16 cellular contexts compared by ENCODE assay signal in the genomic region with DNA sequence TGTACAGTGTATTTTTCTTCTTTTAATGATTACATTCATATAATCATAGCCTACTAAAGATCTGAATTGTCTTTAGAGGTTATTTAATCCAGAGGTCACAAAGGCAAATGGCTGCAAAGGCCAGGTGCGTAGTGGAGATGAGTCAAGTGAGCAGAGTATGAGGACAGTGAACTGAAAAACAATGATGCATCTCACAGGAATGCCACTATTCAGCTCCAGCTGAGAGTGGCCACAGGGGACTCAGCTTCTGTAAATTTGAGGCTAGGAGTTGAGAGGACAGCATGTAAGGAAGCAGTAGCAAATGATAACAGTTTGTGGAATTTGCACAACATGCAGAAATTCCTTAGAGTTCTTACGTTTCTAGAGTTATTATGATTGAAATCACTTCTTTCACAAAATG. TPM values are rescaled to one million over a fixed set of nuclear protein-coding genes. Genes with fewer than 3 reads are reported as not detected.
A peak's percentile ranks its signal among the peaks of the same experiment; 100 is the strongest.
DNase-seq lines count a peak whose midpoint lies in the region; ATAC-seq, FAIRE-seq and TF ChIP-seq lines count a peak whose summit lies in the region.
"Had no signal": no experiment of that assay in that cellular context is flagged by ENCODE, and none has a peak within 500 bp of the region (broad histone marks: within the 10 kb centered on the region; RNA-seq: fewer than 3 reads in every experiment).

No MANE protein-coding gene starts in this region.

- in situ Hi-C loops in astrocyte of the cerebellum (cut with HindIII; ENCODE audit: low sequenced_read_pairs) = no loop called here

- no peaks in the 10 kb centered on the region for H3K4me1 ChIP-seq in iPS DF 6.9 (ENCODE audit: control insufficient read depth, insufficient read depth, low read length)
- H3K4me1 ChIP-seq in small intestine (ENCODE audit: control insufficient read depth in 2 of 2, insufficient read depth in 1 of 2, low read depth in 1 of 2, low read length in 1 of 2) = no peaks in the 10 kb centered on the region
- H3K4me1 ChIP-seq: tibial artery had no signal

- no peak for ATAC-seq in GM18868 (IDR thresholded peaks at IDR 0.05; ENCODE audit: unreplicated experiment)
- ATAC-seq in GM21786 (IDR thresholded peaks at IDR 0.05; ENCODE audit: unreplicated experiment) = no peak
- ATAC-seq: left ventricle myocardium superior had no signal

- H3K27ac ChIP-seq in iPS DF 6.9 (ENCODE audit: low read length) (no peak overlapping the region), small intestine (ENCODE audit: low read depth in 1 of 2, low read length in 1 of 2) (no peak overlapping the region)
- H3K27ac ChIP-seq: ovary, tibial artery had no signal

- FAIRE-seq in small intestine (lab: Jason Lieb, UNC) (no peak), HTR-8/SVneo (lab: Jason Lieb, UNC) (no peak)

- H3K36me3 ChIP-seq in iPS DF 6.9 (ENCODE audit: control insufficient read depth, insufficient read depth, low read length) (no peaks in the 10 kb centered on the region), small intestine (ENCODE audit: control insufficient read depth in 2 of 2, insufficient read depth in 2 of 2, low read length in 2 of 2) (no peaks in the 10 kb centered on the region)
- H3K36me3 ChIP-seq: ovary, tibial artery had no signal

- H3K9me3 ChIP-seq in iPS DF 6.9 (ENCODE audit: control insufficient read depth, insufficient read depth, low read length) (no peaks in the 10 kb centered on the region), small intestine (ENCODE audit: control insufficient read depth, low read depth) (no peaks in the 10 kb centered on the region)
- H3K9me3 ChIP-seq: ovary, tibial artery had no signal

- WGBS in iPS DF 6.9 (ENCODE audit: insufficient coverage, insufficient read length) = no CpG with 5 or more reads among the region's 2 CpGs
- WGBS in small intestine, 3 donors = 48 to 52% (median 48%) methylated on average over 2 of the region's 2 CpGs

- H3K27me3 ChIP-seq in iPS DF 6.9 (ENCODE audit: control insufficient read depth, insufficient read depth, low read length) = no peaks in the 10 kb centered on the region
- no peaks in the 10 kb centered on the region for H3K27me3 ChIP-seq in small intestine (ENCODE audit: control insufficient read depth in 2 of 2, insufficient read depth in 2 of 2, low read length in 2 of 2)
- H3K27me3 ChIP-seq: ovary, tibial artery had no signal

- no peak for TF ChIP-seq CTCF in astrocyte of the cerebellum (IDR thresholded peaks at IDR 0.05; ENCODE audit: low read depth, low read length, missing control alignments)

- DNase-seq in AG20443 (ENCODE audit: low spot score) (peak; percentile 30), LHCN-M2 (ENCODE audit: low read depth) (peak; percentile 90), astrocyte of the cerebellum (ENCODE audit: low read depth) (peak; percentile 76), iPS DF 6.9 (ENCODE audit: low read depth, low spot score) (peak; percentile 29), small intestine (no peak), HTR-8/SVneo (ENCODE audit: insufficient read length, low spot score) (no peak)
- DNase-seq: activated CD4-positive, alpha-beta T cell treated with anti-CD3 and anti-CD28 coated beads, Interleukin-2, amount 10 ng/mL, durations not matched to agents 24 days and 14 days; left ventricle myocardium superior; NCI-H2081; ovary; SIG-M5; tibial artery had no signal

- H3K4me3 ChIP-seq in astrocyte of the cerebellum (ENCODE audit: low read depth, low read length) = no peak overlapping the region
- no peak overlapping the region for H3K4me3 ChIP-seq in iPS DF 6.9 (ENCODE audit: low read length)
- H3K4me3 ChIP-seq in small intestine (ENCODE audit: low read depth in 1 of 2, low read length in 2 of 2) = no peak overlapping the region
- H3K4me3 ChIP-seq: ovary, tibial artery had no signal

RNA-seq across cellular contexts. Expression of a gene that starts 50.4 kb away (rescaled TPM):
- under 0.01 and 0.34 TPM in 2 replicates for total RNA-seq in LHCN-M2 (2014; rRNA removed)
- 0.01 TPM for polyA plus RNA-seq in LHCN-M2 (2012)
- under 1 TPM in 1 of 3 donors, not detected in 2; 0.01 TPM for polyA plus RNA-seq in small intestine
- total RNA-seq: activated CD4-positive, alpha-beta T cell treated with anti-CD3 and anti-CD28 coated beads, Interleukin-2, amount 10 ng/mL, durations not matched to agents 24 days and 14 days; HT-29; left ventricle myocardium superior had no signal
- polyA plus RNA-seq: BJ had no signal

Comparison
In these comparisons a context has a peak if more than half of its experiments do, and no peak if none do; other contexts are left out.
1. DNase-seq: peak in AG20443 (single experiment), LHCN-M2 (single experiment), astrocyte of the cerebellum (single experiment) and iPS DF 6.9 (single experiment); none in small intestine (single experiment) and HTR-8/SVneo (single experiment).